Comparison of ENCODE assay signal across 9 cellular contexts in genomic region chr19:8311461-8312260, GRCh38. TPM values are rescaled to one million over a fixed set of nuclear protein-coding genes. Genes with fewer than 3 reads are reported as not detected.
DNase-seq lines count a peak whose midpoint lies in the region; ATAC-seq and TF ChIP-seq lines count a peak whose summit lies in the region.
"Had no signal": no experiment of that assay in that cellular context is flagged by ENCODE, and none has a peak within 500 bp of the region (broad histone marks: within the 10 kb centered on the region; RNA-seq: fewer than 3 reads in every experiment).

No MANE protein-coding gene starts in this region.

- H3K27ac Mint-ChIP-seq in T-cell: no peak overlapping the region
- H3K27ac Mint-ChIP-seq in activated CD8-positive, alpha-beta memory T cell treated with anti-CD3 and anti-CD28 coated beads, Interleukin-2, amount 10 ng/mL, durations not matched to agents 7 days and 5 days: no peak overlapping the region

- no peaks in the 10 kb centered on the region for H3K27me3 Mint-ChIP-seq in T-cell
- no peaks in the 10 kb centered on the region for H3K27me3 Mint-ChIP-seq in activated CD8-positive, alpha-beta memory T cell treated with anti-CD3 and anti-CD28 coated beads, Interleukin-2, amount 10 ng/mL, durations not matched to agents 7 days and 5 days

- H3K27ac ChIP-seq in left lung: peak overlapping the region; percentile 45 to 51
- H3K27ac ChIP-seq: SJSA1 had no signal

- H3K4me1 ChIP-seq in left lung: peaks cover 13 to 51% of the 10 kb centered on the region in 2 donors

- no peaks in the 10 kb centered on the region for H3K9me3 ChIP-seq in left lung

- intact Hi-C loops in left lung (cut with DNase I): no loop called here

- no peak overlapping the region for H3K4me3 Mint-ChIP-seq in T-cell
- no peak overlapping the region for H3K4me3 Mint-ChIP-seq in activated CD8-positive, alpha-beta memory T cell treated with anti-CD3 and anti-CD28 coated beads, Interleukin-2, amount 10 ng/mL, durations not matched to agents 7 days and 5 days

- DNase-seq in Daoy (ENCODE audit: low read depth) (peak; percentile 30), SK-MEL-5 (ENCODE audit: low read depth, low spot score) (peak; percentile 46), left lung (peak; percentile 26 to 68), T-cell (no peak)
- no peak for DNase-seq in activated CD8-positive, alpha-beta memory T cell treated with anti-CD3 and anti-CD28 coated beads, Interleukin-2, amount 10 ng/mL, durations not matched to agents 7 days and 5 days
- DNase-seq: Calu3, NCI-H2171 had no signal

- peaks cover 11% of the 10 kb centered on the region for H3K36me3 Mint-ChIP-seq in T-cell
- H3K36me3 Mint-ChIP-seq in activated CD8-positive, alpha-beta memory T cell treated with anti-CD3 and anti-CD28 coated beads, Interleukin-2, amount 10 ng/mL, durations not matched to agents 7 days and 5 days: peaks cover 18% of the 10 kb centered on the region

- no peak for TF ChIP-seq CTCF in left lung (IDR thresholded peaks at IDR 0.05)

- H3K4me3 ChIP-seq in left lung: no peak overlapping the region
- H3K4me3 ChIP-seq: SJSA1 had no signal

- peaks cover 0 to 73% of the 10 kb centered on the region in 2 donors for H3K36me3 ChIP-seq in left lung

- peaks cover 18 to 30% (median 28%) of the 10 kb centered on the region in 3 donors for H3K4me1 Mint-ChIP-seq in T-cell
- peaks cover 22% of the 10 kb centered on the region for H3K4me1 Mint-ChIP-seq in activated CD8-positive, alpha-beta memory T cell treated with anti-CD3 and anti-CD28 coated beads, Interleukin-2, amount 10 ng/mL, durations not matched to agents 7 days and 5 days

- POLR2A ChIA-PET in T-cell (lab: Charles Lee): no interaction called here

- H3K9me3 Mint-ChIP-seq in T-cell: no peaks in the 10 kb centered on the region
- H3K9me3 Mint-ChIP-seq in activated CD8-positive, alpha-beta memory T cell treated with anti-CD3 and anti-CD28 coated beads, Interleukin-2, amount 10 ng/mL, durations not matched to agents 7 days and 5 days (ENCODE audit: low read depth): no peaks in the 10 kb centered on the region

- CTCF ChIA-PET in T-cell (lab: Charles Lee): no interaction called here
- CTCF ChIA-PET in activated CD8-positive, alpha-beta memory T cell treated with anti-CD3 and anti-CD28 coated beads, Interleukin-2, amount 10 ng/mL, durations not matched to agents 7 days and 5 days (lab: Charles Lee): interaction anchor here (1.0 to 1.9 kb wide), 2 partner anchors 9 to 12 kb away, joined by 3 to 7 read pairs; partner anchors contain the start of genes NDUFA7 and RPS28

- peaks cover 0 to 5% of the 10 kb centered on the region in 2 donors for H3K27me3 ChIP-seq in left lung
- H3K27me3 ChIP-seq: SJSA1 had no signal

- ATAC-seq in left lung (no peak), GM19035 (IDR thresholded peaks at IDR 0.05; ENCODE audit: unreplicated experiment) (no peak), T-cell (replicated peaks in 1 of 4) (no peak)
- no peak for ATAC-seq in activated CD8-positive, alpha-beta memory T cell treated with anti-CD3 and anti-CD28 coated beads, Interleukin-2, amount 10 ng/mL, durations not matched to agents 7 days and 5 days

- in situ Hi-C loops in SK-MEL-5 (cut with HindIII; ENCODE audit: low pct_unique_long_range_greater_than_20kb, low sequenced_read_pairs): no loop called here

RNA-seq across cellular contexts. Expression of gene CD320, which starts 3.5 kb away (rescaled TPM):
- 108 TPM in 2 replicates for total RNA-seq in Daoy (2014; rRNA removed; shearing (Covaris generic))
- total RNA-seq in SK-MEL-5 (2014; rRNA removed; shearing (Covaris generic)): 99.4 and 112 TPM in 2 replicates
- 353 and 460 TPM in 2 replicates for polyA plus RNA-seq in SK-MEL-5 (2015; cell fraction: cytosol; rRNA removed)
- 50.3 and 58.0 TPM in 2 replicates for polyA plus RNA-seq in SK-MEL-5 (2015; cell fraction: nucleus; rRNA removed)
- total RNA-seq in left lung (10 to 100 TPM; 44.1 to 58.3 TPM), T-cell (10 to 100 TPM; 26.1 to 41.5 (median 37.4) TPM)
- total RNA-seq in activated CD8-positive, alpha-beta memory T cell treated with anti-CD3 and anti-CD28 coated beads, Interleukin-2, amount 10 ng/mL, durations not matched to agents 7 days and 5 days: 10 to 100 TPM; 42.0 to 49.8 TPM

RNA-seq across cellular contexts. Expression of gene NDUFA7, which starts 9.5 kb away (rescaled TPM):
- 17.0 and 22.6 TPM in 2 replicates for total RNA-seq in Daoy (2014; rRNA removed; shearing (Covaris generic))
- 46.4 and 57.1 TPM in 2 replicates for total RNA-seq in SK-MEL-5 (2014; rRNA removed; shearing (Covaris generic))
- polyA plus RNA-seq in SK-MEL-5 (2015; cell fraction: cytosol; rRNA removed): 49.3 and 90.3 TPM in 2 replicates
- 37.7 and 43.6 TPM in 2 replicates for polyA plus RNA-seq in SK-MEL-5 (2015; cell fraction: nucleus; rRNA removed)
- total RNA-seq in left lung: 10 to 100 TPM; 38.7 to 40.8 TPM
- 10 to 100 TPM; 24.5 to 44.7 (median 32.8) TPM for total RNA-seq in T-cell
- total RNA-seq in activated CD8-positive, alpha-beta memory T cell treated with anti-CD3 and anti-CD28 coated beads, Interleukin-2, amount 10 ng/mL, durations not matched to agents 7 days and 5 days: 10 to 100 TPM; 47.4 to 66.7 TPM

RNA-seq across cellular contexts. Expression of gene RPS28, which starts 9.6 kb away (rescaled TPM):
- total RNA-seq in Daoy (2014; rRNA removed; shearing (Covaris generic)): 153 and 281 TPM in 2 replicates
- total RNA-seq in SK-MEL-5 (2014; rRNA removed; shearing (Covaris generic)): 786 and 875 TPM in 2 replicates
- polyA plus RNA-seq in SK-MEL-5 (2015; cell fraction: cytosol; rRNA removed): 387 and 688 TPM in 2 replicates
- 57.4 and 98.7 TPM in 2 replicates for polyA plus RNA-seq in SK-MEL-5 (2015; cell fraction: nucleus; rRNA removed)
- 1,000 to 10,000 TPM; 1,595 to 1,630 TPM for total RNA-seq in left lung
- 1,000 to 10,000 TPM; 2,995 to 3,551 (median 3,317) TPM for total RNA-seq in T-cell
- total RNA-seq in activated CD8-positive, alpha-beta memory T cell treated with anti-CD3 and anti-CD28 coated beads, Interleukin-2, amount 10 ng/mL, durations not matched to agents 7 days and 5 days: 1,000 to 10,000 TPM; 1,292 to 1,333 TPM

RNA-seq across cellular contexts. Expression of gene KANK3, which starts 31.4 kb away (rescaled TPM):
- total RNA-seq in Daoy (2014; rRNA removed; shearing (Covaris generic)): 0.40 TPM in 1 of 2 replicates, not detected in the other
- total RNA-seq in SK-MEL-5 (2014; rRNA removed; shearing (Covaris generic)): 0.11 and 0.24 TPM in 2 replicates
- polyA plus RNA-seq in SK-MEL-5 (2015; cell fraction: cytosol; rRNA removed): 0.49 and 0.71 TPM in 2 replicates
- 4.7 and 8.2 TPM in 2 replicates for polyA plus RNA-seq in SK-MEL-5 (2015; cell fraction: nucleus; rRNA removed)
- total RNA-seq in left lung (10 to 100 TPM; 14.4 to 29.0 TPM), T-cell (1 to 10 TPM in 4 of 5 donors, under 1 TPM in 1; 0.88 to 5.5 (median 4.4) TPM)
- 1 to 10 TPM; 3.2 to 3.7 TPM for total RNA-seq in activated CD8-positive, alpha-beta memory T cell treated with anti-CD3 and anti-CD28 coated beads, Interleukin-2, amount 10 ng/mL, durations not matched to agents 7 days and 5 days
- total RNA-seq: Calu3, SJSA1 had no signal

RNA-seq across cellular contexts. Expression of gene ANGPTL4, which starts 52.3 kb away (rescaled TPM):
- 0.86 TPM in 1 of 2 replicates, not detected in the other for total RNA-seq in Daoy (2014; rRNA removed; shearing (Covaris generic))
- 0.45 TPM in 1 of 2 replicates, not detected in the other for total RNA-seq in SK-MEL-5 (2014; rRNA removed; shearing (Covaris generic))
- polyA plus RNA-seq in SK-MEL-5 (2015; cell fraction: cytosol; rRNA removed): 1.2 TPM in 1 of 2 replicates, not detected in the other
- polyA plus RNA-seq in SK-MEL-5 (2015; cell fraction: nucleus; rRNA removed): not detected in 2 replicates
- total RNA-seq in left lung (10 to 100 TPM in 1 of 2 donors, 1 to 10 TPM in 1; 2.5 to 24.8 TPM), T-cell (under 1 TPM in 2 of 5 donors, not detected in 3; 0.18 to 0.19 TPM)
- total RNA-seq in activated CD8-positive, alpha-beta memory T cell treated with anti-CD3 and anti-CD28 coated beads, Interleukin-2, amount 10 ng/mL, durations not matched to agents 7 days and 5 days: under 1 TPM; 0.50 to 0.82 TPM

Comparison
In these comparisons a context has a peak if more than half of its experiments do, and no peak if none do; other contexts are left out.
1. DNase-seq: peak in Daoy (single experiment), SK-MEL-5 (single experiment) and left lung (2 of 2); none in T-cell (0 of 34) and activated CD8-positive, alpha-beta memory T cell treated with anti-CD3 and anti-CD28 coated beads, Interleukin-2, amount 10 ng/mL, durations not matched to agents 7 days and 5 days (single experiment).